ENCODE assay signal across 8 cellular contexts in genomic region chr2:28716265-28716865, GRCh38. TPM values are rescaled to one million over a fixed set of nuclear protein-coding genes. Genes with fewer than 3 reads are reported as not detected.
DNase-seq lines count a peak whose midpoint lies in the region; ATAC-seq and TF ChIP-seq lines count a peak whose summit lies in the region.

No MANE protein-coding gene starts in this region.

- H3K27ac Mint-ChIP-seq in neural crest cell (ENCODE audit: unreplicated experiment): peak overlapping the region; percentile 3

- ATAC-seq in HG03354 (IDR thresholded peaks at IDR 0.05; ENCODE audit: poor library complexity, severe bottlenecking, unreplicated experiment): no peak

- no peaks in the 10 kb centered on the region for H3K27me3 ChIP-seq in esophagus squamous epithelium

- no peaks in the 10 kb centered on the region for H3K36me3 ChIP-seq in esophagus squamous epithelium

- DNase-seq in COR-L47 (lab: John Stamatoyannopoulos, UW) (peak; percentile 11), HS-5 (ENCODE audit: low read depth) (peak; percentile 78), SHP77 treated with DMSO at 0.1 percent for 48 hours (lab: John Stamatoyannopoulos, UW) (peak; percentile 82), esophagus squamous epithelium (lab: John Stamatoyannopoulos, UW) (no peak), neural crest cell (ENCODE audit: low read depth, low spot score) (no peak), GM19240 (ENCODE audit: insufficient read length, low spot score) (no peak)
- no peak for DNase-seq in activated CD8-positive, alpha-beta memory T cell treated with anti-CD3 and anti-CD28 coated beads, Interleukin-2, amount 50 U/mL, for 48 hours

- intact Hi-C loops in esophagus squamous epithelium (cut with DNase I): no loop called here

- no peak for TF ChIP-seq POLR2A in esophagus squamous epithelium (IDR thresholded peaks at IDR 0.05)

- H3K36me3 Mint-ChIP-seq in neural crest cell (ENCODE audit: low read depth): no peaks in the 10 kb centered on the region

- TF ChIP-seq CTCF in esophagus squamous epithelium (IDR thresholded peaks at IDR 0.05) (peak in 1 of 6 experiments; percentile 5), neural crest cell (conservative IDR thresholded peaks at IDR 0.05) (no peak)

- 8 to 11% methylated on average over 4 of the region's 4 CpGs for WGBS in esophagus squamous epithelium, 2 donors

- no peaks in the 10 kb centered on the region for H3K9me3 ChIP-seq in esophagus squamous epithelium

- peaks cover 19% of the 10 kb centered on the region for H3K4me1 Mint-ChIP-seq in neural crest cell

- H3K27ac ChIP-seq in esophagus squamous epithelium: peak overlapping the region; percentile 88 to 94 (median 91)

- H3K4me3 Mint-ChIP-seq in neural crest cell: no peak overlapping the region

- peak overlapping the region in 1 of 4 donors; percentile 45 for H3K4me3 ChIP-seq in esophagus squamous epithelium

- peaks cover 5% of the 10 kb centered on the region for H3K9me3 Mint-ChIP-seq in neural crest cell

- H3K27me3 Mint-ChIP-seq in neural crest cell (ENCODE audit: low read depth): no peaks in the 10 kb centered on the region

- peaks cover 13 to 72% (median 27%) of the 10 kb centered on the region in 3 donors for H3K4me1 ChIP-seq in esophagus squamous epithelium

RNA-seq across cellular contexts. Expression of gene PPP1CB, which starts 35.3 kb away (rescaled TPM):
- total RNA-seq in esophagus squamous epithelium (100 to 1,000 TPM; 141 to 315 (median 195) TPM), neural crest cell (163 and 176 TPM in 2 replicates)

Comparison
In these comparisons a context has a peak if more than half of its experiments do, and no peak if none do; other contexts are left out.
1. DNase-seq: peak in COR-L47 (single experiment), HS-5 (single experiment) and SHP77 treated with DMSO at 0.1 percent for 48 hours (single experiment); none in esophagus squamous epithelium (single experiment), neural crest cell (single experiment), GM19240 (single experiment) and activated CD8-positive, alpha-beta memory T cell treated with anti-CD3 and anti-CD28 coated beads, Interleukin-2, amount 50 U/mL, for 48 hours (single experiment).